Comparison of ENCODE assay signal across 18 cellular contexts in the genomic region with DNA sequence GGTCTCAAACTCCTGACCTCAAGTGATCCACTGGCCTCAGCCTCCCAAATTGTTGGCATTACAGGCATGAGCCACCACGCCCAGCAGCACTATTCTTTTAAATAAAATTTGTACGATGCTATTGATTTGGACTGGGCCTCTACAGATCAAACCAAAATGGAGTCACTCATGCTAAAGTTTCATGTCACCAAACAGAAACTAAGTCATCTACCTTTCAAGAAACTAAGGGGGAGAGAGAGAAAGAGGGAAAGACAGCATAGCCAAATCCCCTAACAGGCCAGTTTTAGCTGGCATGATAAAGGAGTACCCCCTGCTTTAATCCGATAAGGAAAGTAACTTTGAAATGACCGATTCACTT. TPM values are rescaled to one million over a fixed set of nuclear protein-coding genes. Genes with fewer than 3 reads are reported as not detected.
DNase-seq lines count a peak whose midpoint lies in the region; ATAC-seq and TF ChIP-seq lines count a peak whose summit lies in the region.
"Had no signal": no experiment of that assay in that cellular context is flagged by ENCODE, and none has a peak within 500 bp of the region (broad histone marks: within the 10 kb centered on the region; RNA-seq: fewer than 3 reads in every experiment).

No MANE protein-coding gene starts in this region.

- H3K4me1 Mint-ChIP-seq in activated T-cell treated with anti-CD3 and anti-CD28 coated beads, Interleukin-2, amount 50 U/mL, for 24 hours (ENCODE audit: low read depth) = peaks cover 25% of the 10 kb centered on the region
- H3K4me1 Mint-ChIP-seq in IgD-negative memory B cell = peaks cover 16 to 32% (median 23%) of the 10 kb centered on the region in 3 donors
- H3K4me1 Mint-ChIP-seq in activated B cell treated with CpG ODN at 0.5 μM for 24 hours = peaks cover 39% of the 10 kb centered on the region
- peaks cover 21 to 41% (median 29%) of the 10 kb centered on the region in 3 donors for H3K4me1 Mint-ChIP-seq in naive B cell

- H3K36me3 Mint-ChIP-seq in activated T-cell treated with anti-CD3 and anti-CD28 coated beads, Interleukin-2, amount 50 U/mL, for 24 hours (ENCODE audit: low read depth) = no peaks in the 10 kb centered on the region
- no peaks in the 10 kb centered on the region for H3K36me3 Mint-ChIP-seq in IgD-negative memory B cell
- no peaks in the 10 kb centered on the region for H3K36me3 Mint-ChIP-seq in activated B cell treated with CpG ODN at 0.5 μM for 24 hours (ENCODE audit: low read depth)
- H3K36me3 Mint-ChIP-seq in naive B cell = no peaks in the 10 kb centered on the region

- H3K9me3 Mint-ChIP-seq in activated T-cell treated with anti-CD3 and anti-CD28 coated beads, Interleukin-2, amount 50 U/mL, for 24 hours = no peaks in the 10 kb centered on the region
- no peaks in the 10 kb centered on the region for H3K9me3 Mint-ChIP-seq in IgD-negative memory B cell
- H3K9me3 Mint-ChIP-seq in activated B cell treated with CpG ODN at 0.5 μM for 24 hours = no peaks in the 10 kb centered on the region
- H3K9me3 Mint-ChIP-seq in naive B cell = no peaks in the 10 kb centered on the region

- DNase-seq in activated T-cell treated with anti-CD3 and anti-CD28 coated beads, Interleukin-2, amount 50 U/mL, for 24 hours = no peak
- DNase-seq in activated T-cell treated with anti-CD3 and anti-CD28 coated beads for 4 hours (no peak), activated B cell treated with CpG ODN at 0.5 μM for 24 hours (no peak), naive B cell (no peak), NCI-H446 (lab: John Stamatoyannopoulos, UW) (no peak)
- no peak for DNase-seq in activated CD4-positive, alpha-beta T cell treated with anti-CD3 and anti-CD28 coated beads, Interleukin-2, amount 50 U/mL, for 1 hour
- DNase-seq: GDM1, H7, Kasumi-1, NCI-H1048, NCI-H1436, NCI-H187 treated with DMSO at 0.1 percent for 48 hours, NCI-H2107, NCI-H510A treated with DMSO at 0.1 percent for 48 hours, NCI-H748 treated with DMSO at 0.1 percent for 48 hours had no signal

- intact Hi-C loops in activated B cell treated with CpG ODN at 0.5 μM for 24 hours (cut with micrococcal nuclease) = loop anchor here (2.0 kb wide), 2 partner anchors 24 to 42 kb away; a partner anchor contains a TSS

- CTCF ChIA-PET in activated B cell treated with CpG ODN at 0.5 μM for 24 hours (lab: Charles Lee) = interaction anchor here (1.2 kb wide), 1 partner anchor 22 kb away, joined by 5 read pairs; no protein-coding TSS in a partner anchor

- ATAC-seq in activated B cell treated with CpG ODN at 0.5 μM for 24 hours (ENCODE audit: low read depth) (no peak), naive B cell (ENCODE audit: low read depth in 2 of 2) (no peak), GM18502 (IDR thresholded peaks at IDR 0.05; ENCODE audit: poor library complexity, unreplicated experiment) (no peak)
- ATAC-seq: Right ventricle myocardium inferior had no signal

- H3K27ac Mint-ChIP-seq in activated T-cell treated with anti-CD3 and anti-CD28 coated beads, Interleukin-2, amount 50 U/mL, for 24 hours = peak overlapping the region; percentile 82
- H3K27ac Mint-ChIP-seq in IgD-negative memory B cell (peak overlapping the region in 2 of 3 donors; percentile 39 to 67), activated B cell treated with CpG ODN at 0.5 μM for 24 hours (peak overlapping the region; percentile 84), naive B cell (peak overlapping the region in 4 of 6 donors; percentile 58 to 87 (median 68))

- POLR2A ChIA-PET in activated B cell treated with CpG ODN at 0.5 μM for 24 hours (lab: Charles Lee) = interaction anchor here (0.7 to 2.7 kb wide), 4 partner anchors 13 to 206 kb away, joined by 3 to 13 read pairs (median 4); a partner anchor contains a TSS

- H3K27me3 Mint-ChIP-seq in activated T-cell treated with anti-CD3 and anti-CD28 coated beads, Interleukin-2, amount 50 U/mL, for 24 hours = peaks cover 7% of the 10 kb centered on the region
- no peaks in the 10 kb centered on the region for H3K27me3 Mint-ChIP-seq in IgD-negative memory B cell
- H3K27me3 Mint-ChIP-seq in activated B cell treated with CpG ODN at 0.5 μM for 24 hours = no peaks in the 10 kb centered on the region
- H3K27me3 Mint-ChIP-seq in naive B cell = no peaks in the 10 kb centered on the region

- H3K4me3 Mint-ChIP-seq in activated T-cell treated with anti-CD3 and anti-CD28 coated beads, Interleukin-2, amount 50 U/mL, for 24 hours = no peak overlapping the region
- peak overlapping the region in 2 of 4 donors; percentile 82 to 88 for H3K4me3 Mint-ChIP-seq in IgD-negative memory B cell
- peak overlapping the region; percentile 53 for H3K4me3 Mint-ChIP-seq in activated B cell treated with CpG ODN at 0.5 μM for 24 hours
- peak overlapping the region in 7 of 8 donors; percentile 7 to 88 (median 74) for H3K4me3 Mint-ChIP-seq in naive B cell

- TF ChIP-seq CTCF in activated B cell treated with CpG ODN at 0.5 μM for 24 hours (IDR thresholded peaks at IDR 0.05) = no peak

RNA-seq across cellular contexts. Expression of a gene that starts 23.1 kb away (rescaled TPM):
- 12.7 TPM for polyA plus RNA-seq in IgD-negative memory B cell
- total RNA-seq in activated B cell treated with CpG ODN at 0.5 μM for 24 hours = 24.2 and 26.3 TPM in 2 replicates
- polyA plus RNA-seq in naive B cell (ENCODE audit: low read depth in 6 of 6) = 10 to 100 TPM in 2 of 6 donors, 1 to 10 TPM in 4; 5.0 to 10.4 (median 8.2) TPM
